8 cellular contexts compared by ENCODE assay signal in genomic region chr19:12333162-12334159, GRCh38. TPM values are rescaled to one million over a fixed set of nuclear protein-coding genes. Genes with fewer than 3 reads are reported as not detected.
DNase-seq lines count a peak whose midpoint lies in the region; ATAC-seq and TF ChIP-seq lines count a peak whose summit lies in the region.

TSS of gene ZNF563 (minus strand) at chr19:12333633. CDS start at chr19:12333482, 151 bp downstream.

- peaks cover 45% of the 10 kb centered on the region for H3K4me1 Mint-ChIP-seq in activated naive CD4-positive, alpha-beta T cell treated with anti-CD3 and anti-CD28 coated beads, Interleukin-2, amount 50 U/mL, for 24 hours

- H3K9me3 ChIP-seq in DOHH2 (ENCODE audit: control insufficient read depth, insufficient read depth, low read length) = no peaks in the 10 kb centered on the region

- H3K4me3 Mint-ChIP-seq in activated naive CD4-positive, alpha-beta T cell treated with anti-CD3 and anti-CD28 coated beads, Interleukin-2, amount 50 U/mL, for 24 hours = peak within 1 kb of the TSS; percentile 97

- H3K36me3 Mint-ChIP-seq in activated naive CD4-positive, alpha-beta T cell treated with anti-CD3 and anti-CD28 coated beads, Interleukin-2, amount 50 U/mL, for 24 hours = peaks cover 4% of the 10 kb centered on the region

- H3K9me3 Mint-ChIP-seq in activated naive CD4-positive, alpha-beta T cell treated with anti-CD3 and anti-CD28 coated beads, Interleukin-2, amount 50 U/mL, for 24 hours = no peaks in the 10 kb centered on the region

- no peak for TF ChIP-seq CTCF in DOHH2 (IDR thresholded peaks at IDR 0.05; ENCODE audit: low read depth, low read length, poor library complexity, severe bottlenecking)
- no peak for TF ChIP-seq CTCF in KMS-11 (conservative IDR thresholded peaks at IDR 0.05; ENCODE audit: low read depth, low read length)

- no peak within 1 kb of the TSS; the same call in 1 of the 2 replicates for H3K9ac ChIP-seq in KMS-11

- no peaks in the 10 kb centered on the region for H3K27me3 ChIP-seq in DOHH2 (ENCODE audit: control insufficient read depth, low read length)
- H3K27me3 ChIP-seq in KMS-11 (ENCODE audit: insufficient read depth, low read depth) = no peaks in the 10 kb centered on the region

- peaks cover 27% of the 10 kb centered on the region for H3K4me1 ChIP-seq in DOHH2 (ENCODE audit: control insufficient read depth, low read length)
- no peaks in the 10 kb centered on the region for H3K4me1 ChIP-seq in KMS-11 (ENCODE audit: low read depth, poor library complexity, severe bottlenecking)

- peak; percentile 92 for ATAC-seq in GM21737 (IDR thresholded peaks at IDR 0.05; ENCODE audit: unreplicated experiment)

- peak within 1 kb of the TSS; percentile 97 for H3K27ac Mint-ChIP-seq in activated naive CD4-positive, alpha-beta T cell treated with anti-CD3 and anti-CD28 coated beads, Interleukin-2, amount 50 U/mL, for 24 hours

- H3K36me3 ChIP-seq in DOHH2 (ENCODE audit: control insufficient read depth, low read length) = no peaks in the 10 kb centered on the region
- H3K36me3 ChIP-seq in KMS-11 (ENCODE audit: insufficient read depth) = no peaks in the 10 kb centered on the region

- no peaks in the 10 kb centered on the region for H3K27me3 Mint-ChIP-seq in activated naive CD4-positive, alpha-beta T cell treated with anti-CD3 and anti-CD28 coated beads, Interleukin-2, amount 50 U/mL, for 24 hours

- peak within 1 kb of the TSS; percentile 39 for H3K27ac ChIP-seq in DOHH2 (ENCODE audit: low read depth, low read length)
- no peak within 1 kb of the TSS for H3K27ac ChIP-seq in KMS-11
- peak within 1 kb of the TSS; percentile 82 for H3K27ac ChIP-seq in substantia nigra (ENCODE audit: low read depth, low read length, poor library complexity, severe bottlenecking)

- H3K4me2 ChIP-seq in DOHH2 (ENCODE audit: low read length) (peak within 1 kb of the TSS; percentile 73), KMS-11 (peak within 1 kb of the TSS; percentile 21; the same call in 1 of the 2 replicates)

- no peaks in the 10 kb centered on the region for H3K79me2 ChIP-seq in DOHH2 (ENCODE audit: control insufficient read depth, low read length)
- H3K79me2 ChIP-seq in KMS-11 (ENCODE audit: insufficient read depth, low read depth) = no peaks in the 10 kb centered on the region

- H2AFZ ChIP-seq in KMS-11 (ENCODE audit: low read depth) = peak within 1 kb of the TSS; percentile 47; the same call in 1 of the 2 replicates

- no peaks in the 10 kb centered on the region for H4K20me1 ChIP-seq in DOHH2 (ENCODE audit: control insufficient read depth, insufficient read depth, low read depth, low read length)
- H4K20me1 ChIP-seq in KMS-11 (ENCODE audit: insufficient read depth) = no peaks in the 10 kb centered on the region

- H3K4me3 ChIP-seq in DOHH2 (ENCODE audit: low read length) (peak within 1 kb of the TSS; percentile 78), KMS-11 (IDR thresholded peaks at IDR 0.05; ENCODE audit: insufficient read depth, low read depth, low read length) (no peak within 1 kb of the TSS)

- H3K9me2 ChIP-seq in DOHH2 (replicated peaks; ENCODE audit: control insufficient read depth, low read length) = no peaks in the 10 kb centered on the region

- no peaks in the 10 kb centered on the region for H3F3A ChIP-seq in DOHH2 (ENCODE audit: control insufficient read depth, insufficient read depth)

- DNase-seq in SK-N-DZ (ENCODE audit: low spot score) (peak; percentile 94), globus pallidus (ENCODE audit: low spot score) (peak; percentile 98), non-pigmented ciliary epithelial cell (ENCODE audit: low read depth) (peak; percentile 61), substantia nigra (lab: John Stamatoyannopoulos, UW) (peak; percentile 56 to 99 (median 95))

RNA-seq across cellular contexts. Expression of gene ZNF563, which starts in this region (rescaled TPM):
- polyA plus RNA-seq in SK-N-DZ (2014; cell fraction: cytosol; rRNA removed) = 2.1 and 3.4 TPM in 2 replicates
- 0.79 and 2.3 TPM in 2 replicates for polyA plus RNA-seq in SK-N-DZ (2014; cell fraction: nucleus; rRNA removed)
